In the genomic region with DNA sequence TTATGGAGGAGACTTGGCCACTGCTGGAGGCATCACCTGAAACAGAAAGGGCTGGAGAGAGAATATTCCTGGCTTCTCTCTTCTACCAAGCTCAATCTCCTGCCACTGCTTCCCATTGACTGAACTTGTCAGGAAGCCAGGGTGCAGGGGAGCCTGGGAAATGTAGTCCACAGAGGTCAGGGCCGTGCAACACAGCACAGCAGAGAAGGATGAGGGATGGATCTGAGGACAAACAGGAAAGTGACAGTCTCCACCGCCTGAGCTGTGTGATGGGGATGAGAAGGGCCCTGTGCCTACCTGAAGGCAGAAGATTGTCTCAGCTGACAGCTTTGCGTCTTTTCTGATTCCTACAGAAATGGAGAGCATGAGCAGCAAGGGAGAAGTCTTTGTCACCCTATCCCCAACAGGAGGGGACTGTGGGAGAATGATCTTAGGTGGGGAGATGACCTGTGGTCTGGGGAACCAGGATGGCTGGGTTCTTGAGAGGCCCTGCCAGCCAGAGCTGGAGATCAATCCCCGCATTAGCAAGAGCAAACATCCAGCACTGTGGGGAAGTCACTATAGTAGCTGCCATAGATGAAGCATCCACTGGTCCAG, we compare ENCODE assay signal across 8 cellular contexts.
DNase-seq lines count a peak whose midpoint lies in the region; ATAC-seq, FAIRE-seq and TF ChIP-seq lines count a peak whose summit lies in the region.

No MANE protein-coding gene starts in this region.

- no peaks in the 10 kb centered on the region for H3K9me3 ChIP-seq in endothelial cell of umbilical vein (replicated peaks; ENCODE audit: control insufficient read depth, insufficient read depth, low read length)
- H3K9me3 ChIP-seq in osteoblast (ENCODE audit: low read depth, low read length) = no peaks in the 10 kb centered on the region

- 55 to 60% methylated on average over 4 of the region's 4 CpGs for WGBS in lower leg skin, 2 donors

- H3K4me2 ChIP-seq in endothelial cell of umbilical vein (ENCODE audit: insufficient read depth, low read length) (no peak overlapping the region), osteoblast (ENCODE audit: insufficient read depth, low read length) (no peak overlapping the region)

- H3K36me3 Mint-ChIP-seq in immature natural killer cell = no peaks in the 10 kb centered on the region

- no peak for TF ChIP-seq POLR2A in endothelial cell of umbilical vein (IDR thresholded peaks at IDR 0.05; ENCODE audit: low read depth, low read length)
- TF ChIP-seq POLR2A in lower leg skin (IDR thresholded peaks at IDR 0.05) = no peak

- no peak for ATAC-seq in HG03469 (IDR thresholded peaks at IDR 0.05; ENCODE audit: unreplicated experiment)

- H3K9me3 Mint-ChIP-seq in immature natural killer cell = peaks cover 0 to 3% (median 0%) of the 10 kb centered on the region in 6 donors

- dilution Hi-C loops in endothelial cell of umbilical vein (cut with MboI; ENCODE audit: extremely low pct_ligation_motif_present, low sequenced_read_pairs) = no loop called here

- H2AFZ ChIP-seq in endothelial cell of umbilical vein (ENCODE audit: low read depth, low read length) (peak overlapping the region; percentile 1), osteoblast (ENCODE audit: low read length) (peak overlapping the region; percentile 20)

- H3K27ac ChIP-seq in endothelial cell of umbilical vein (ENCODE audit: insufficient read depth, low read depth, low read length) = no peak overlapping the region
- no peak overlapping the region for H3K27ac ChIP-seq in osteoblast (ENCODE audit: low read depth, low read length)

- intact Hi-C loops in endothelial cell of umbilical vein (cut with micrococcal nuclease) (no loop called here), lower leg skin (cut with DNase I; ENCODE audit: low total_unique reads) (no loop called here)

- FAIRE-seq in endothelial cell of umbilical vein (lab: Jason Lieb, UNC) = peak; percentile 79

- H4K20me1 ChIP-seq in endothelial cell of umbilical vein (replicated peaks; ENCODE audit: control insufficient read depth, extremely low read depth, insufficient read depth, low read length) (no peaks in the 10 kb centered on the region), osteoblast (ENCODE audit: insufficient read depth, low read length) (no peaks in the 10 kb centered on the region)

- POLR2A ChIA-PET in endothelial cell of umbilical vein (lab: Charles Lee) = no interaction called here

- H3K9ac ChIP-seq in endothelial cell of umbilical vein (replicated peaks; ENCODE audit: extremely low read depth, insufficient read depth, low read length) = no peak overlapping the region

- H3K4me3 ChIP-seq in endothelial cell of umbilical vein (replicated peaks in 1 of 3; ENCODE audit: insufficient read depth in 1 of 3, low read depth in 1 of 3, low read length in 3 of 3) (no peak overlapping the region), osteoblast (ENCODE audit: insufficient read depth, low read length) (no peak overlapping the region), lower leg skin (ENCODE audit: low read depth, poor library complexity, severe bottlenecking) (no peak overlapping the region)

- H3K36me3 ChIP-seq in endothelial cell of umbilical vein (ENCODE audit: control insufficient read depth in 2 of 2, extremely low read depth in 1 of 2, insufficient read depth in 2 of 2, low read length in 2 of 2) = no peaks in the 10 kb centered on the region
- no peaks in the 10 kb centered on the region for H3K36me3 ChIP-seq in osteoblast (ENCODE audit: insufficient read depth, low read length)

- TF ChIP-seq CTCF in endothelial cell of umbilical vein (IDR thresholded peaks at IDR 0.05; ENCODE audit: extremely low read depth in 1 of 2, insufficient read depth in 1 of 2, low read depth in 1 of 2, low read length in 2 of 2) = no peak
- no peak for TF ChIP-seq CTCF in osteoblast (IDR thresholded peaks at IDR 0.05; ENCODE audit: extremely low read depth, low read depth, low read length)
- no peak for TF ChIP-seq CTCF in lower leg skin (IDR thresholded peaks at IDR 0.05)

- CTCF ChIA-PET in endothelial cell of umbilical vein (lab: Charles Lee) = interaction anchor here (0.9 to 1.5 kb wide), 4 partner anchors 10 to 173 kb away, joined by 3 to 8 read pairs (median 4); partner anchors contain the start of gene RRBP1

- H3K27me3 ChIP-seq in endothelial cell of umbilical vein (ENCODE audit: control insufficient read depth in 2 of 2, insufficient read depth in 2 of 2, low read length in 2 of 2) (no peaks in the 10 kb centered on the region), osteoblast (ENCODE audit: insufficient read depth, low read length) (no peaks in the 10 kb centered on the region)

- DNase-seq in G401 (ENCODE audit: low spot score) (peak; percentile 83), NCI-H510A treated with DMSO at 0.1 percent for 48 hours (lab: John Stamatoyannopoulos, UW) (peak; percentile 73), endothelial cell of umbilical vein (ENCODE audit: low read depth, low spot score) (peak; percentile 55), osteoblast (ENCODE audit: insufficient read length, low spot score, missing footprints) (peak; percentile 86), lower leg skin (ENCODE audit: low spot score in 2 of 2) (no peak), immature natural killer cell (no peak), NK-92 (lab: John Stamatoyannopoulos, UW; ENCODE audit: unreplicated experiment) (no peak)

- H3K4me1 Mint-ChIP-seq in immature natural killer cell = peaks cover 31 to 43% of the 10 kb centered on the region in 2 donors

- H3K27ac Mint-ChIP-seq in immature natural killer cell = no peak overlapping the region

- no TSS peak for BruUV-seq in endothelial cell of umbilical vein (replicated peaks; lab: Mats Ljungman, UMichigan)

- in situ Hi-C loops in G401 (cut with HindIII; ENCODE audit: low sequenced_read_pairs) = no loop called here

- H3K4me1 ChIP-seq in endothelial cell of umbilical vein (ENCODE audit: control insufficient read depth, extremely low read depth, insufficient read depth, low read length) = peaks cover 12% of the 10 kb centered on the region
- peaks cover 11% of the 10 kb centered on the region for H3K4me1 ChIP-seq in osteoblast (ENCODE audit: insufficient read depth, low read length)

- peaks cover 0 to 2% (median 0%) of the 10 kb centered on the region in 3 donors for H3K27me3 Mint-ChIP-seq in immature natural killer cell (ENCODE audit: low read depth in 3 of 3)

- no peak overlapping the region for H3K4me3 Mint-ChIP-seq in immature natural killer cell

- H3K79me2 ChIP-seq in endothelial cell of umbilical vein (ENCODE audit: control insufficient read depth, insufficient read depth, low read length) (no peaks in the 10 kb centered on the region), osteoblast (ENCODE audit: insufficient read depth, low read length) (no peaks in the 10 kb centered on the region)

- no peaks in the 10 kb centered on the region for H3K9me1 ChIP-seq in endothelial cell of umbilical vein (replicated peaks; ENCODE audit: control insufficient read depth, extremely low read depth, insufficient read depth, low read length)

TF ChIP-seq in endothelial cell of umbilical vein, 7 proteins besides CTCF, POLR2A, EP300 and RAD21:
- TF ChIP-seq POLR2AphosphoS5 (IDR thresholded peaks at IDR 0.05; ENCODE audit: insufficient read depth, low read depth, low read length) (no peak), FOS (IDR thresholded peaks at IDR 0.05; ENCODE audit: borderline replicate concordance, insufficient read depth, low read length) (no peak)

Comparison
In these comparisons a context has a peak if more than half of its experiments do, and no peak if none do; other contexts are left out.
1. DNase-seq: peak in G401 (single experiment), NCI-H510A treated with DMSO at 0.1 percent for 48 hours (single experiment), endothelial cell of umbilical vein (single experiment) and osteoblast (single experiment); none in lower leg skin (0 of 2), immature natural killer cell (0 of 3) and NK-92 (single experiment).